ENCODE assay signal across 28 cellular contexts in genomic region chr7:1972734-1973133, GRCh38.
"Had no signal": no experiment of that assay in that cellular context is flagged by ENCODE, and none has a peak within 500 bp of the region (broad histone marks: within the 10 kb centered on the region; RNA-seq: fewer than 3 reads in every experiment).

No MANE protein-coding gene starts in this region.

- ATAC-seq: activated CD8-positive, alpha-beta T cell treated with anti-CD3 and anti-CD28 coated beads for 36 hours; activated naive CD8-positive, alpha-beta T cell treated with anti-CD3 and anti-CD28 coated beads, Interleukin-2, amount 50 U/mL, for 24 hours; activated T-cell treated with anti-CD3 and anti-CD28 coated beads, Interleukin-2, amount 50 U/mL, for 4 hours; foreskin keratinocyte; left colon; pancreas; SK-N-SH treated with all-trans-retinoic acid at 6 μM for 48 hours; stimulated activated naive CD8-positive, alpha-beta T cell treated with anti-CD3 and anti-CD28 coated beads, Interleukin-15, Interleukin-2, amounts not matched to agents 100 U/mL and 50 U/mL, for 24 hours; T-helper 17 cell had no signal

- H3K27me3 Mint-ChIP-seq: activated CD8-positive, alpha-beta T cell treated with anti-CD3 and anti-CD28 coated beads for 36 hours; activated naive CD4-positive, alpha-beta T cell treated with anti-CD3 and anti-CD28 coated beads, Interleukin-2, amount 50 U/mL, for 24 hours; activated naive CD8-positive, alpha-beta T cell treated with anti-CD3 and anti-CD28 coated beads, Interleukin-2, amount 50 U/mL, for 24 hours; dendritic cell treated with granulocyte-macrophage colony-stimulating factor and Interleukin-4, amounts not matched to agents 40 ng/mL and 50 ng/mL, for 4 days; T-helper 17 cell had no signal

- H3K9me3 ChIP-seq: breast epithelium, esophagus muscularis mucosa, pancreas, prostate gland, sigmoid colon, thoracic aorta, uterus had no signal

- H3K4me3 ChIP-seq: breast epithelium, esophagus muscularis mucosa, pancreas, prostate gland, sigmoid colon, thoracic aorta, uterus had no signal

- DNase-seq: activated CD4-positive, alpha-beta T cell treated with anti-CD3 and anti-CD28 coated beads for 1 hour; activated CD4-positive, alpha-beta T cell treated with anti-CD3 and anti-CD28 coated beads, Interleukin-2, amount 50 U/mL, for 1 hour; activated CD8-positive, alpha-beta T cell treated with anti-CD3 and anti-CD28 coated beads for 36 hours; activated naive CD8-positive, alpha-beta T cell treated with anti-CD3 and anti-CD28 coated beads, Interleukin-2, amount 50 U/mL, for 24 hours; activated T-cell treated with anti-CD3 and anti-CD28 coated beads, Interleukin-2, amount 50 U/mL, for 4 hours; central memory CD4-positive, alpha-beta T cell; effector CD4-positive, alpha-beta T cell; foreskin keratinocyte; islet precursor cell; left colon; nucleus accumbens; sigmoid colon; small intestine; stimulated activated CD4-positive, alpha-beta T cell treated with anti-CD3 and anti-CD28 coated beads, Interleukin-4, amount 100 ng/mL, for 4 hours; stimulated activated naive CD8-positive, alpha-beta T cell treated with anti-CD3 and anti-CD28 coated beads, Interleukin-15, Interleukin-2, amounts not matched to agents 100 U/mL and 50 U/mL, for 24 hours; T-helper 17 cell; T1000; trophoblast cell; uterus had no signal

- H3K27ac ChIP-seq: breast epithelium, esophagus muscularis mucosa, foreskin keratinocyte, pancreas, prostate gland, sigmoid colon, thoracic aorta, uterus had no signal

- H3K4me1 ChIP-seq: breast epithelium, esophagus muscularis mucosa, foreskin keratinocyte, pancreas, prostate gland, sigmoid colon, uterus had no signal

- H3K9me3 Mint-ChIP-seq: activated CD8-positive, alpha-beta T cell treated with anti-CD3 and anti-CD28 coated beads for 36 hours; activated naive CD4-positive, alpha-beta T cell treated with anti-CD3 and anti-CD28 coated beads, Interleukin-2, amount 50 U/mL, for 24 hours; activated naive CD8-positive, alpha-beta T cell treated with anti-CD3 and anti-CD28 coated beads, Interleukin-2, amount 50 U/mL, for 24 hours; activated T-cell treated with anti-CD3 and anti-CD28 coated beads, Interleukin-2, amount 50 U/mL, for 4 hours; activated T-helper 2 cell treated with anti-CD3 and anti-CD28 coated beads, Interferon-gamma antibody, Interleukin-2, Interleukin-4, amounts not matched to agents 10 μg/mL and 5 μg/mL and 100 μg/mL, durations not matched to agents 14 hours and 24 hours and 36 hours; dendritic cell treated with granulocyte-macrophage colony-stimulating factor and Interleukin-4, amounts not matched to agents 40 ng/mL and 50 ng/mL, for 4 days had no signal

- H3K4me3 Mint-ChIP-seq: activated CD8-positive, alpha-beta T cell treated with anti-CD3 and anti-CD28 coated beads for 36 hours; activated naive CD4-positive, alpha-beta T cell treated with anti-CD3 and anti-CD28 coated beads, Interleukin-2, amount 50 U/mL, for 24 hours; activated naive CD8-positive, alpha-beta T cell treated with anti-CD3 and anti-CD28 coated beads, Interleukin-2, amount 50 U/mL, for 24 hours; activated T-cell treated with anti-CD3 and anti-CD28 coated beads, Interleukin-2, amount 50 U/mL, for 4 hours; dendritic cell treated with granulocyte-macrophage colony-stimulating factor and Interleukin-4, amounts not matched to agents 40 ng/mL and 50 ng/mL, for 4 days; T-helper 17 cell had no signal

- H3K27me3 ChIP-seq: breast epithelium, esophagus muscularis mucosa, foreskin keratinocyte, pancreas, sigmoid colon, uterus had no signal

- H3K36me3 ChIP-seq: breast epithelium, pancreas, thoracic aorta, uterus had no signal

- H3K27ac Mint-ChIP-seq: activated CD8-positive, alpha-beta T cell treated with anti-CD3 and anti-CD28 coated beads for 36 hours; activated naive CD4-positive, alpha-beta T cell treated with anti-CD3 and anti-CD28 coated beads, Interleukin-2, amount 50 U/mL, for 24 hours; activated naive CD8-positive, alpha-beta T cell treated with anti-CD3 and anti-CD28 coated beads, Interleukin-2, amount 50 U/mL, for 24 hours; activated T-helper 2 cell treated with anti-CD3 and anti-CD28 coated beads, Interferon-gamma antibody, Interleukin-2, Interleukin-4, amounts not matched to agents 10 μg/mL and 5 μg/mL and 100 μg/mL, durations not matched to agents 14 hours and 24 hours and 36 hours; dendritic cell treated with granulocyte-macrophage colony-stimulating factor and Interleukin-4, amounts not matched to agents 40 ng/mL and 50 ng/mL, for 4 days had no signal
